ENCODE assay signal across 16 cellular contexts in genomic region chr2:143429932-143430331, GRCh38.
A peak's percentile ranks its signal among the peaks of the same experiment; 100 is the strongest.
DNase-seq lines count a peak whose midpoint lies in the region; ATAC-seq and TF ChIP-seq lines count a peak whose summit lies in the region.
"Had no signal": no experiment of that assay in that cellular context is flagged by ENCODE, and none has a peak within 500 bp of the region (broad histone marks: within the 10 kb centered on the region; RNA-seq: fewer than 3 reads in every experiment).

No MANE protein-coding gene starts in this region.

- TF ChIP-seq CTCF in HEK293 (tag by site-specific recombination; IDR thresholded peaks at IDR 0.05) (no peak), mammary epithelial cell (conservative IDR thresholded peaks at IDR 0.05 in 1 of 2, IDR thresholded peaks at IDR 0.05 in 1 of 2; ENCODE audit: extremely low read depth in 1 of 2, insufficient read depth in 1 of 2, low read depth in 1 of 2, low read length in 2 of 2) (no peak), upper lobe of left lung (IDR thresholded peaks at IDR 0.05) (no peak)

- intact Hi-C loops in mammary epithelial cell (cut with micrococcal nuclease) (no loop called here), left ventricle myocardium superior (cut with micrococcal nuclease) (no loop called here)

- H3K9me3 ChIP-seq in HEK293 (ENCODE audit: control insufficient read depth, insufficient read depth, low read depth, low read length) (no peaks in the 10 kb centered on the region), mammary epithelial cell (replicated peaks; ENCODE audit: insufficient read depth, low read length) (no peaks in the 10 kb centered on the region), upper lobe of left lung (no peaks in the 10 kb centered on the region)
- H3K9me3 ChIP-seq: stomach, vagina had no signal

- in situ Hi-C loops in mammary epithelial cell (cut with MboI; ENCODE audit: low sequenced_read_pairs in 2 of 2) (no loop called here), ACHN (cut with HindIII; ENCODE audit: low pct_ligation_motif_present, low pct_unique_long_range_greater_than_20kb, low sequenced_read_pairs) (no loop called here)

- peak overlapping the region; percentile 50; the same call in 1 of the 2 replicates for H3K27ac ChIP-seq in HEK293 (ENCODE audit: extremely low read depth, low read depth, low read length)
- no peak overlapping the region for H3K27ac ChIP-seq in mammary epithelial cell (ENCODE audit: insufficient read depth, low read depth, low read length)
- no peak overlapping the region for H3K27ac ChIP-seq in upper lobe of left lung
- H3K27ac ChIP-seq: stomach, vagina had no signal

- H3K4me1 ChIP-seq in HEK293 (ENCODE audit: control insufficient read depth, insufficient read depth, low read length), result peaks cover 20% of the 10 kb centered on the region
- no peaks in the 10 kb centered on the region for H3K4me1 ChIP-seq in mammary epithelial cell (ENCODE audit: insufficient read depth, low read length)
- H3K4me1 ChIP-seq in upper lobe of left lung, result no peaks in the 10 kb centered on the region
- H3K4me1 ChIP-seq: vagina had no signal

- BruUV-seq in mammary epithelial cell (replicated peaks; lab: Mats Ljungman, UMichigan), result no TSS peak

- H2AFZ ChIP-seq in mammary epithelial cell (ENCODE audit: low read depth, low read length), result no peak overlapping the region

- CTCF ChIA-PET in HEK293 (lab: Yijun Ruan, JAX) (interaction anchor here (0.7 kb wide), 1 partner anchor 185 kb away, joined by 3 read pairs; no protein-coding TSS in a partner anchor), mammary epithelial cell (lab: Charles Lee; ENCODE audit: low non-redundant PET) (no interaction called here)

- H4K20me1 ChIP-seq in mammary epithelial cell (ENCODE audit: insufficient read depth, low read length), result no peaks in the 10 kb centered on the region

- no peak overlapping the region for H3K4me3 ChIP-seq in HEK293 (ENCODE audit: low read depth, low read length)
- no peak overlapping the region for H3K4me3 ChIP-seq in mammary epithelial cell (replicated peaks in 1 of 3; ENCODE audit: insufficient read depth in 1 of 3, low read depth in 2 of 3, low read length in 3 of 3)
- no peak overlapping the region for H3K4me3 ChIP-seq in upper lobe of left lung
- H3K4me3 ChIP-seq: stomach, vagina had no signal

- no peak for TF ChIP-seq EP300 in upper lobe of left lung (IDR thresholded peaks at IDR 0.05)

- H3K4me2 ChIP-seq in mammary epithelial cell (ENCODE audit: insufficient read depth, low read depth, low read length), result no peak overlapping the region

- H3K9ac ChIP-seq in mammary epithelial cell (ENCODE audit: insufficient read depth, low read length), result no peak overlapping the region

- H3K27me3 ChIP-seq in mammary epithelial cell (ENCODE audit: insufficient read depth, low read length), result peaks cover 5% of the 10 kb centered on the region
- H3K27me3 ChIP-seq in upper lobe of left lung, result no peaks in the 10 kb centered on the region
- H3K27me3 ChIP-seq: stomach, vagina had no signal

- no peaks in the 10 kb centered on the region for H3K79me2 ChIP-seq in mammary epithelial cell (ENCODE audit: insufficient read depth, low read length)

- POLR2A ChIA-PET in HEK293 (lab: Yijun Ruan, JAX), result no interaction called here

- dilution Hi-C loops in mammary epithelial cell (cut with HindIII; ENCODE audit: low sequenced_read_pairs), result no loop called here

- ATAC-seq in left ventricle myocardium superior, result peak; percentile 88
- ATAC-seq in GM19397 (IDR thresholded peaks at IDR 0.05; ENCODE audit: unreplicated experiment), result no peak
- no peak for ATAC-seq in upper lobe of left lung (ENCODE audit: low FRiP score in 2 of 2)
- ATAC-seq: effector memory CD8-positive, alpha-beta T cell had no signal

- H3K36me3 ChIP-seq in HEK293 (ENCODE audit: control insufficient read depth in 2 of 2, insufficient read depth in 1 of 2, low read length in 2 of 2) (no peaks in the 10 kb centered on the region), mammary epithelial cell (ENCODE audit: insufficient read depth, low read length) (no peaks in the 10 kb centered on the region), upper lobe of left lung (no peaks in the 10 kb centered on the region)
- H3K36me3 ChIP-seq: stomach, vagina had no signal

- no peak for TF ChIP-seq POLR2A in upper lobe of left lung (IDR thresholded peaks at IDR 0.05)

- DNase-seq in A172 (ENCODE audit: low spot score), result peak; percentile 33
- peak; percentile 14 for DNase-seq in mammary epithelial cell
- no peak for DNase-seq in left ventricle myocardium superior
- no peak for DNase-seq in upper lobe of left lung
- DNase-seq in ACHN, result no peak
- no peak for DNase-seq in ureter (ENCODE audit: low spot score)
- DNase-seq: activated CD4-positive, CD25-positive, alpha-beta regulatory T cell; anterior cingulate cortex; Calu3; effector memory CD8-positive, alpha-beta T cell; kidney; NCI-H1048; stomach had no signal

TF ChIP-seq in HEK293, 187 proteins besides CTCF, POLR2A, EP300 and RAD21 (continues in another document):
- TF ChIP-seq ZNF777 (tag by site-specific recombination; IDR thresholded peaks at IDR 0.05; ENCODE audit: borderline replicate concordance) (no peak), REST (tag by site-specific recombination; IDR thresholded peaks at IDR 0.05) (peak; percentile 80), ZNF843 (tag by site-specific recombination; IDR thresholded peaks at IDR 0.05) (peak; percentile 64), ZNF184 (tag by site-specific recombination; IDR thresholded peaks at IDR 0.05) (peak; percentile 14; the same call in 1 of the 2 replicates), ZNF514 (tag by site-specific recombination; IDR thresholded peaks at IDR 0.05) (no peak), ZXDB (tag by site-specific recombination; IDR thresholded peaks at IDR 0.05) (0 out of 2 replicates have a peak, but pooled peaks have one; percentile 30), KLF8 (tag by site-specific recombination; IDR thresholded peaks at IDR 0.05) (peak; percentile 37; the same call in 1 of the 2 replicates), SETDB1 (IDR thresholded peaks at IDR 0.05; ENCODE audit: insufficient read length, low read length) (peak; percentile 58), ZNF391 (tag by site-specific recombination; IDR thresholded peaks at IDR 0.05; ENCODE audit: borderline replicate concordance, low read depth) (no peak), ZNF571 (tag by site-specific recombination; IDR thresholded peaks at IDR 0.05) (no peak), OSR2 (tag by site-specific recombination; IDR thresholded peaks at IDR 0.05) (peak; percentile 54; the same call in 1 of the 2 replicates)
- TF ChIP-seq, protein P1, sequence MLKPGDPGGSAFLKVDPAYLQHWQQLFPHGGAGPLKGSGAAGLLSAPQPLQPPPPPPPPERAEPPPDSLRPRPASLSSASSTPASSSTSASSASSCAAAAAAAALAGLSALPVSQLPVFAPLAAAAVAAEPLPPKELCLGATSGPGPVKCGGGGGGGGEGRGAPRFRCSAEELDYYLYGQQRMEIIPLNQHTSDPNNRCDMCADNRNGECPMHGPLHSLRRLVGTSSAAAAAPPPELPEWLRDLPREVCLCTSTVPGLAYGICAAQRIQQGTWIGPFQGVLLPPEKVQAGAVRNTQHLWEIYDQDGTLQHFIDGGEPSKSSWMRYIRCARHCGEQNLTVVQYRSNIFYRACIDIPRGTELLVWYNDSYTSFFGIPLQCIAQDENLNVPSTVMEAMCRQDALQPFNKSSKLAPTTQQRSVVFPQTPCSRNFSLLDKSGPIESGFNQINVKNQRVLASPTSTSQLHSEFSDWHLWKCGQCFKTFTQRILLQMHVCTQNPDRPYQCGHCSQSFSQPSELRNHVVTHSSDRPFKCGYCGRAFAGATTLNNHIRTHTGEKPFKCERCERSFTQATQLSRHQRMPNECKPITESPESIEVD (tag by site-specific recombination; IDR thresholded peaks at IDR 0.05), result peak; percentile 61
- TF ChIP-seq, protein P2, sequence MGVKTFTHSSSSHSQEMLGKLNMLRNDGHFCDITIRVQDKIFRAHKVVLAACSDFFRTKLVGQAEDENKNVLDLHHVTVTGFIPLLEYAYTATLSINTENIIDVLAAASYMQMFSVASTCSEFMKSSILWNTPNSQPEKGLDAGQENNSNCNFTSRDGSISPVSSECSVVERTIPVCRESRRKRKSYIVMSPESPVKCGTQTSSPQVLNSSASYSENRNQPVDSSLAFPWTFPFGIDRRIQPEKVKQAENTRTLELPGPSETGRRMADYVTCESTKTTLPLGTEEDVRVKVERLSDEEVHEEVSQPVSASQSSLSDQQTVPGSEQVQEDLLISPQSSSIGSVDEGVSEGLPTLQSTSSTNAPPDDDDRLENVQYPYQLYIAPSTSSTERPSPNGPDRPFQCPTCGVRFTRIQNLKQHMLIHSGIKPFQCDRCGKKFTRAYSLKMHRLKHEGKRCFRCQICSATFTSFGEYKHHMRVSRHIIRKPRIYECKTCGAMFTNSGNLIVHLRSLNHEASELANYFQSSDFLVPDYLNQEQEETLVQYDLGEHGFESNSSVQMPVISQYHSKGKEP (tag by site-specific recombination; IDR thresholded peaks at IDR 0.05), result peak; percentile 78

Comparison
In these comparisons a context has a peak if more than half of its experiments do, and no peak if none do; other contexts are left out.
1. DNase-seq: peak in A172 (single experiment) and mammary epithelial cell (single experiment); none in left ventricle myocardium superior (single experiment), upper lobe of left lung (0 of 2), ACHN (single experiment) and ureter (single experiment).